ENCODE assay signal across 1 cellular context in genomic region chr1:187517508-187517907, GRCh38.
TF ChIP-seq lines count a peak whose summit lies in the region.

No MANE protein-coding gene starts in this region.

TF ChIP-seq in liver, 16 proteins besides CTCF, POLR2A, EP300 and RAD21 (continued from another document):
- TF ChIP-seq REST (IDR thresholded peaks at IDR 0.05) (peak; percentile 56), EGR1 (IDR thresholded peaks at IDR 0.05; ENCODE audit: low read depth in 2 of 2) (peak in 1 of 2 donors; percentile 67), RXRA (IDR thresholded peaks at IDR 0.05) (peak; percentile 74 to 83), TAF1 (conservative IDR thresholded peaks at IDR 0.05) (no peak), GABPA (IDR thresholded peaks at IDR 0.05 in 1 of 2, conservative IDR thresholded peaks at IDR 0.05 in 1 of 2) (no peak), SP1 (IDR thresholded peaks at IDR 0.05) (peak; percentile 59), JUND (IDR thresholded peaks at IDR 0.05) (peak; percentile 83 to 96), ATF3 (IDR thresholded peaks at IDR 0.05) (peak; percentile 84), HNF4A (conservative IDR thresholded peaks at IDR 0.05) (peak; percentile 70 to 73), MAX (IDR thresholded peaks at IDR 0.05) (peak; percentile 59), FOXA2 (IDR thresholded peaks at IDR 0.05) (peak; percentile 100), HNF4G (IDR thresholded peaks at IDR 0.05) (no peak), FOXA1 (IDR thresholded peaks at IDR 0.05) (peak; percentile 99), NR2F2 (IDR thresholded peaks at IDR 0.05) (peak; percentile 44)
- TF ChIP-seq, protein P1, sequence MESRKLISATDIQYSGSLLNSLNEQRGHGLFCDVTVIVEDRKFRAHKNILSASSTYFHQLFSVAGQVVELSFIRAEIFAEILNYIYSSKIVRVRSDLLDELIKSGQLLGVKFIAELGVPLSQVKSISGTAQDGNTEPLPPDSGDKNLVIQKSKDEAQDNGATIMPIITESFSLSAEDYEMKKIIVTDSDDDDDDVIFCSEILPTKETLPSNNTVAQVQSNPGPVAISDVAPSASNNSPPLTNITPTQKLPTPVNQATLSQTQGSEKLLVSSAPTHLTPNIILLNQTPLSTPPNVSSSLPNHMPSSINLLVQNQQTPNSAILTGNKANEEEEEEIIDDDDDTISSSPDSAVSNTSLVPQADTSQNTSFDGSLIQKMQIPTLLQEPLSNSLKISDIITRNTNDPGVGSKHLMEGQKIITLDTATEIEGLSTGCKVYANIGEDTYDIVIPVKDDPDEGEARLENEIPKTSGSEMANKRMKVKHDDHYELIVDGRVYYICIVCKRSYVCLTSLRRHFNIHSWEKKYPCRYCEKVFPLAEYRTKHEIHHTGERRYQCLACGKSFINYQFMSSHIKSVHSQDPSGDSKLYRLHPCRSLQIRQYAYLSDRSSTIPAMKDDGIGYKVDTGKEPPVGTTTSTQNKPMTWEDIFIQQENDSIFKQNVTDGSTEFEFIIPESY (IDR thresholded peaks at IDR 0.05), result peak; percentile 81
